Comparison of ENCODE assay signal across 1 cellular context in genomic region chr11:95520765-95521542, GRCh38.
TF ChIP-seq lines count a peak whose summit lies in the region.

No MANE protein-coding gene starts in this region.

TF ChIP-seq in HEK293, 187 proteins besides CTCF, POLR2A, EP300 and RAD21 (continued from another document and continues in another):
- TF ChIP-seq ZNF362 (tag by site-specific recombination; IDR thresholded peaks at IDR 0.05) (no peak), ZNF501 (tag by site-specific recombination; IDR thresholded peaks at IDR 0.05) (peak; percentile 72; the same call in 1 of the 2 replicates), YY1 (tag by site-specific recombination; IDR thresholded peaks at IDR 0.05) (peak; percentile 22; the same call in 1 of the 2 replicates), ZNF514 (tag by site-specific recombination; IDR thresholded peaks at IDR 0.05) (no peak), BCL11A (tag by site-specific recombination; IDR thresholded peaks at IDR 0.05; ENCODE audit: low read depth) (peak; percentile 86), ZNF132 (tag by site-specific recombination; IDR thresholded peaks at IDR 0.05; ENCODE audit: borderline replicate concordance) (no peak), ZBTB44 (tag by site-specific recombination; IDR thresholded peaks at IDR 0.05) (peak; percentile 78), SP2 (tag by site-specific recombination; IDR thresholded peaks at IDR 0.05) (no peak), ZNF121 (tag by site-specific recombination; IDR thresholded peaks at IDR 0.05) (0 out of 2 replicates have a peak, but pooled peaks have one; percentile 12), ZNF223 (tag by site-specific recombination; IDR thresholded peaks at IDR 0.05) (no peak), PRDM6 (tag by site-specific recombination; IDR thresholded peaks at IDR 0.05) (peak; percentile 96), ZNF302 (tag by site-specific recombination; IDR thresholded peaks at IDR 0.05; ENCODE audit: low read depth) (no peak), ZNF692 (tag by site-specific recombination; IDR thresholded peaks at IDR 0.05) (peak; percentile 90), ZNF18 (tag by site-specific recombination; IDR thresholded peaks at IDR 0.05) (peak; percentile 76), KLF9 (tag by site-specific recombination; IDR thresholded peaks at IDR 0.05; ENCODE audit: low read depth) (0 out of 2 replicates have a peak, but pooled peaks have one; percentile 34), ZSCAN18 (tag by site-specific recombination; IDR thresholded peaks at IDR 0.05) (no peak), WT1 (tag by site-specific recombination; IDR thresholded peaks at IDR 0.05) (peak; percentile 96), BCL11B (tag by site-specific recombination; IDR thresholded peaks at IDR 0.05; ENCODE audit: low read depth) (peak; percentile 85), ZBTB6 (tag by site-specific recombination; IDR thresholded peaks at IDR 0.05) (peak; percentile 46; the same call in 1 of the 2 replicates), OSR2 (tag by site-specific recombination; IDR thresholded peaks at IDR 0.05) (peak; percentile 91), ZNF274 (IDR thresholded peaks at IDR 0.05; ENCODE audit: low read length) (no peak), ZNF274 (tag by site-specific recombination; IDR thresholded peaks at IDR 0.05; ENCODE audit: borderline replicate concordance) (no peak), ZNF341 (tag by site-specific recombination; IDR thresholded peaks at IDR 0.05; ENCODE audit: low read depth) (peak; percentile 88), BCL6B (tag by site-specific recombination; IDR thresholded peaks at IDR 0.05) (peak; percentile 78), PRDM1 (tag by site-specific recombination; IDR thresholded peaks at IDR 0.05) (no peak), ZFP69B (tag by site-specific recombination; IDR thresholded peaks at IDR 0.05) (peak; percentile 75), ZNF114 (tag by site-specific recombination; IDR thresholded peaks at IDR 0.05) (no peak), ZBTB21 (tag by site-specific recombination; IDR thresholded peaks at IDR 0.05) (peak; percentile 89), ZNF580 (tag by site-specific recombination; IDR thresholded peaks at IDR 0.05) (peak; percentile 82), ZNF10 (tag by site-specific recombination; IDR thresholded peaks at IDR 0.05) (0 out of 2 replicates have a peak, but pooled peaks have one; percentile 48), ZBTB48 (tag by site-specific recombination; IDR thresholded peaks at IDR 0.05) (no peak), ZNF623 (tag by site-specific recombination; IDR thresholded peaks at IDR 0.05) (no peak), ZNF513 (tag by site-specific recombination; IDR thresholded peaks at IDR 0.05) (no peak), PBX3 (CRISPR knock-in tag; IDR thresholded peaks at IDR 0.05) (no peak), ZNF664 (tag by site-specific recombination; IDR thresholded peaks at IDR 0.05) (0 out of 2 replicates have a peak, but pooled peaks have one; percentile 29), ZNF211 (tag by site-specific recombination; IDR thresholded peaks at IDR 0.05; ENCODE audit: low read depth) (no peak), ZNF654 (tag by site-specific recombination; IDR thresholded peaks at IDR 0.05; ENCODE audit: low read depth) (no peak), ZBTB20 (tag by site-specific recombination; IDR thresholded peaks at IDR 0.05) (no peak), ZNF660 (tag by site-specific recombination; IDR thresholded peaks at IDR 0.05) (peak; percentile 77), ZNF571 (tag by site-specific recombination; IDR thresholded peaks at IDR 0.05) (no peak), ZNF112 (tag by site-specific recombination; IDR thresholded peaks at IDR 0.05) (no peak), ZXDB (tag by site-specific recombination; IDR thresholded peaks at IDR 0.05) (peak; percentile 76), ZNF768 (tag by site-specific recombination; IDR thresholded peaks at IDR 0.05) (no peak), KLF8 (tag by site-specific recombination; IDR thresholded peaks at IDR 0.05) (peak; percentile 75; the same call in 1 of the 2 replicates), ZNF473 (tag by site-specific recombination; IDR thresholded peaks at IDR 0.05) (no peak), ZNF133 (tag by site-specific recombination; IDR thresholded peaks at IDR 0.05) (no peak), EGR2 (tag by site-specific recombination; IDR thresholded peaks at IDR 0.05; ENCODE audit: low read depth) (no peak), ZBTB49 (tag by site-specific recombination; IDR thresholded peaks at IDR 0.05; ENCODE audit: low read depth) (no peak), MZF1 (tag by site-specific recombination; IDR thresholded peaks at IDR 0.05; ENCODE audit: borderline replicate concordance) (peak; percentile 81; the same call in 1 of the 2 replicates), ZNF2 (tag by site-specific recombination; IDR thresholded peaks at IDR 0.05) (peak; percentile 59; the same call in 1 of the 2 replicates)
